Comparison of ENCODE assay signal across 1 cellular context in genomic region chr6:21914121-21914973, GRCh38.
TF ChIP-seq lines count a peak whose summit lies in the region.

No MANE protein-coding gene starts in this region.

TF ChIP-seq in HEK293, 187 proteins besides CTCF, POLR2A, EP300 and RAD21 (continued from another document):
- TF ChIP-seq ZSCAN4 (tag by site-specific recombination; IDR thresholded peaks at IDR 0.05) (no peak), ZSCAN16 (tag by site-specific recombination; IDR thresholded peaks at IDR 0.05) (no peak), ZNF449 (tag by site-specific recombination; IDR thresholded peaks at IDR 0.05) (0 out of 2 replicates have a peak, but pooled peaks have one; percentile 14), ZBTB17 (tag by site-specific recombination; IDR thresholded peaks at IDR 0.05) (0 out of 2 replicates have a peak, but pooled peaks have one; percentile 41), ZNF175 (tag by site-specific recombination; IDR thresholded peaks at IDR 0.05) (no peak), ZNF341 (tag by site-specific recombination; IDR thresholded peaks at IDR 0.05; ENCODE audit: low read depth) (no peak), ZNF488 (tag by site-specific recombination; IDR thresholded peaks at IDR 0.05) (no peak), PRDM10 (tag by site-specific recombination; IDR thresholded peaks at IDR 0.05) (peak; percentile 75), ZNF184 (tag by site-specific recombination; IDR thresholded peaks at IDR 0.05) (peak; percentile 37; the same call in 1 of the 2 replicates), PRDM4 (tag by site-specific recombination; IDR thresholded peaks at IDR 0.05) (no peak), FEZF1 (tag by site-specific recombination; IDR thresholded peaks at IDR 0.05) (peak; percentile 71; the same call in 1 of the 2 replicates), ZNF366 (tag by site-specific recombination; conservative IDR thresholded peaks at IDR 0.05) (no peak), ZNF23 (tag by site-specific recombination; IDR thresholded peaks at IDR 0.05; ENCODE audit: borderline replicate concordance) (no peak), ZNF266 (tag by site-specific recombination; IDR thresholded peaks at IDR 0.05; ENCODE audit: low read depth) (no peak), ZNF645 (tag by site-specific recombination; IDR thresholded peaks at IDR 0.05) (no peak)
